In genomic region chr2:98809116-98809515, GRCh38 we compare ENCODE assay signal across 19 cellular contexts.
"Had no signal": no experiment of that assay in that cellular context is flagged by ENCODE, and none has a peak within 500 bp of the region (broad histone marks: within the 10 kb centered on the region; RNA-seq: fewer than 3 reads in every experiment).

No MANE protein-coding gene starts in this region.

- H3K4me3 ChIP-seq: colonic mucosa, gastrocnemius medialis, lung, mucosa of descending colon, sigmoid colon, testis, tibial artery had no signal

- H3K27me3 ChIP-seq: colonic mucosa, gastrocnemius medialis, sigmoid colon, testis, tibial artery had no signal

- H3K9me3 ChIP-seq: colonic mucosa, gastrocnemius medialis, mucosa of descending colon, sigmoid colon, testis, tibial artery had no signal

- H3K27ac ChIP-seq: colonic mucosa, epithelial cell of prostate, gastrocnemius medialis, sigmoid colon, testis had no signal

- H3K36me3 ChIP-seq: colonic mucosa, gastrocnemius medialis, sigmoid colon, tibial artery had no signal

- H3K9ac ChIP-seq: parathyroid adenoma had no signal

- ATAC-seq: esophagus mucosa; gastrocnemius medialis; left lobe of liver; stimulated activated memory B cell treated with anti-CD40 and anti-IgM and Interleukin-4, amounts not matched to agents 10 μg/mL and 1 μg/mL and 100 μg/mL, for 72 hours; stimulated activated naive CD8-positive, alpha-beta T cell treated with anti-CD3 and anti-CD28 coated beads, Interleukin-15, Interleukin-2, amounts not matched to agents 100 U/mL and 50 U/mL, for 24 hours had no signal

- H3K4me1 ChIP-seq: colonic mucosa, testis had no signal

- FAIRE-seq: kidney had no signal

- DNase-seq: colonic mucosa; effector CD4-positive, alpha-beta T cell; foreskin fibroblast; gastrocnemius medialis; kidney; mucosa of descending colon; naive B cell; sigmoid colon; stimulated activated CD4-positive, alpha-beta T cell treated with anti-CD3 and anti-CD28 coated beads, Interleukin-4, amount 100 ng/mL, for 4 hours; stimulated activated naive CD8-positive, alpha-beta T cell treated with anti-CD3 and anti-CD28 coated beads, Interleukin-15, Interleukin-2, amounts not matched to agents 100 U/mL and 50 U/mL, for 24 hours; substantia nigra; testis; tibial artery had no signal
